Comparison of ENCODE assay signal across 10 cellular contexts in genomic region chr12:18752280-18752920, GRCh38. TPM values are rescaled to one million over a fixed set of nuclear protein-coding genes. Genes with fewer than 3 reads are reported as not detected.
DNase-seq lines count a peak whose midpoint lies in the region; ATAC-seq and TF ChIP-seq lines count a peak whose summit lies in the region.
"Had no signal": no experiment of that assay in that cellular context is flagged by ENCODE, and none has a peak within 500 bp of the region (broad histone marks: within the 10 kb centered on the region; RNA-seq: fewer than 3 reads in every experiment).

No MANE protein-coding gene starts in this region.

- CTCF ChIA-PET in BJ (lab: Yijun Ruan, JAX): interaction anchor here (0.8 to 1.0 kb wide), 2 partner anchors 32 to 502 kb away, joined by 3 read pairs; no protein-coding TSS in a partner anchor

- DNase-seq in BJ (ENCODE audit: low read depth) (peak; percentile 13), LHCN-M2 (ENCODE audit: low read depth) (peak; percentile 92), endothelial cell (ENCODE audit: low spot score) (peak; percentile 52), mucosa of gallbladder (ENCODE audit: low spot score) (peak; percentile 16), 8988T (no peak), NCI-H1092 (lab: John Stamatoyannopoulos, UW) (no peak)
- no peak for DNase-seq in activated CD4-positive, alpha-beta T cell treated with anti-CD3 and anti-CD28 coated beads, Interleukin-2, amount 50 U/mL, for 4 hours
- DNase-seq: DMS153, mucosa of descending colon had no signal

- POLR2A ChIA-PET in BJ (lab: Charles Lee): interaction anchor here (0.6 kb wide), 1 partner anchor 198 kb away, joined by 3 read pairs; no protein-coding TSS in a partner anchor

- peaks cover 4% of the 10 kb centered on the region for H3K27me3 Mint-ChIP-seq in endothelial cell (ENCODE audit: unreplicated experiment)

- H3K4me3 ChIP-seq in BJ (ENCODE audit: low read depth, low read length): no peak overlapping the region
- H3K4me3 ChIP-seq: mucosa of descending colon had no signal

- H3K9me3 Mint-ChIP-seq in endothelial cell (ENCODE audit: unreplicated experiment): no peaks in the 10 kb centered on the region

- TF ChIP-seq CTCF in BJ (IDR thresholded peaks at IDR 0.05; ENCODE audit: insufficient read depth, low read depth, low read length) (no peak), endothelial cell (IDR thresholded peaks at IDR 0.05; ENCODE audit: unreplicated experiment) (no peak)

- H3K36me3 Mint-ChIP-seq in endothelial cell (ENCODE audit: low read depth, unreplicated experiment): no peaks in the 10 kb centered on the region

- H3K4me3 Mint-ChIP-seq in endothelial cell (ENCODE audit: unreplicated experiment): no peak overlapping the region

- no peaks in the 10 kb centered on the region for H3K36me3 ChIP-seq in BJ (ENCODE audit: control insufficient read depth, insufficient read depth, low read length)

- no peaks in the 10 kb centered on the region for H3K27me3 ChIP-seq in BJ (ENCODE audit: control insufficient read depth, insufficient read depth, low read length)

- H3K27ac Mint-ChIP-seq in endothelial cell (ENCODE audit: unreplicated experiment): peak overlapping the region; percentile 86

- H3K4me1 Mint-ChIP-seq in endothelial cell (ENCODE audit: unreplicated experiment): peaks cover 51% of the 10 kb centered on the region

- ATAC-seq in HG03457 (IDR thresholded peaks at IDR 0.05; ENCODE audit: unreplicated experiment): no peak
- ATAC-seq: mucosa of descending colon had no signal

RNA-seq across cellular contexts. Expression of gene CAPZA3, which starts 14.5 kb away (rescaled TPM):
- not detected in 2 replicates for polyA plus RNA-seq in BJ (2011; rRNA removed)
- not detected in 2 replicates for polyA minus RNA-seq in BJ (2011; rRNA and poly(A)+ RNA removed)
- total RNA-seq in LHCN-M2 (2014; rRNA removed): not detected in 2 replicates
- not detected for polyA plus RNA-seq in LHCN-M2 (2012)
- total RNA-seq in endothelial cell (ENCODE audit: unreplicated experiment): not detected
- total RNA-seq in mucosa of gallbladder: 0.20 TPM
- total RNA-seq: mucosa of descending colon had no signal

RNA-seq across cellular contexts. Expression of gene PLCZ1, which starts 14.6 kb away (rescaled TPM):
- not detected in 2 replicates for polyA plus RNA-seq in BJ (2011; rRNA removed)
- not detected in 2 replicates for polyA minus RNA-seq in BJ (2011; rRNA and poly(A)+ RNA removed)
- total RNA-seq in LHCN-M2 (2014; rRNA removed) (not detected in 2 replicates), endothelial cell (ENCODE audit: unreplicated experiment) (not detected), mucosa of gallbladder (not detected)
- not detected for polyA plus RNA-seq in LHCN-M2 (2012)
- total RNA-seq: mucosa of descending colon had no signal

Comparison
In these comparisons a context has a peak if more than half of its experiments do, and no peak if none do; other contexts are left out.
1. DNase-seq: peak in BJ (single experiment), LHCN-M2 (single experiment), endothelial cell (single experiment) and mucosa of gallbladder (single experiment); none in 8988T (single experiment), NCI-H1092 (single experiment) and activated CD4-positive, alpha-beta T cell treated with anti-CD3 and anti-CD28 coated beads, Interleukin-2, amount 50 U/mL, for 4 hours (0 of 2).